Comparison of ENCODE assay signal across 1 cellular context in the genomic region with DNA sequence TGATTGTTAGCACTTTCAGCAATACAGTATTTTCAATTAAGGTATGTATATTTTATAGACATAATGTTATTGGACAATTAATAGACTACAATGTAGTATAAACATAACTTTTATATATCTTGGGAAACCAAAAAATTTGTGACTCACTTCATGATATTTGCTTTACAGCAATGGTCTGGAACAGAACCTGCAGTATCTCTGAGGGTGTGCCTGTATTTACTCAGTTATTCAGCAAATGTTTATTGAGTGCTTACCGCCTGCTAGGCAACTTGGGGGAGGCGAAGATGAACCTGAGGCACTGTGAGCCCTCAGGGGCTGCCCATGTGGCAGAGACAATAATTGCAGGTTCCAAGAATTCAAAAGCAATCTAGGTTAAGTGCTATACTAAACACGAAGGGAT.
TF ChIP-seq lines count a peak whose summit lies in the region.

No MANE protein-coding gene starts in this region.

TF ChIP-seq in GM23338, 12 proteins besides CTCF, POLR2A, EP300 and RAD21 (continued from another document):
- TF ChIP-seq, protein P1, sequence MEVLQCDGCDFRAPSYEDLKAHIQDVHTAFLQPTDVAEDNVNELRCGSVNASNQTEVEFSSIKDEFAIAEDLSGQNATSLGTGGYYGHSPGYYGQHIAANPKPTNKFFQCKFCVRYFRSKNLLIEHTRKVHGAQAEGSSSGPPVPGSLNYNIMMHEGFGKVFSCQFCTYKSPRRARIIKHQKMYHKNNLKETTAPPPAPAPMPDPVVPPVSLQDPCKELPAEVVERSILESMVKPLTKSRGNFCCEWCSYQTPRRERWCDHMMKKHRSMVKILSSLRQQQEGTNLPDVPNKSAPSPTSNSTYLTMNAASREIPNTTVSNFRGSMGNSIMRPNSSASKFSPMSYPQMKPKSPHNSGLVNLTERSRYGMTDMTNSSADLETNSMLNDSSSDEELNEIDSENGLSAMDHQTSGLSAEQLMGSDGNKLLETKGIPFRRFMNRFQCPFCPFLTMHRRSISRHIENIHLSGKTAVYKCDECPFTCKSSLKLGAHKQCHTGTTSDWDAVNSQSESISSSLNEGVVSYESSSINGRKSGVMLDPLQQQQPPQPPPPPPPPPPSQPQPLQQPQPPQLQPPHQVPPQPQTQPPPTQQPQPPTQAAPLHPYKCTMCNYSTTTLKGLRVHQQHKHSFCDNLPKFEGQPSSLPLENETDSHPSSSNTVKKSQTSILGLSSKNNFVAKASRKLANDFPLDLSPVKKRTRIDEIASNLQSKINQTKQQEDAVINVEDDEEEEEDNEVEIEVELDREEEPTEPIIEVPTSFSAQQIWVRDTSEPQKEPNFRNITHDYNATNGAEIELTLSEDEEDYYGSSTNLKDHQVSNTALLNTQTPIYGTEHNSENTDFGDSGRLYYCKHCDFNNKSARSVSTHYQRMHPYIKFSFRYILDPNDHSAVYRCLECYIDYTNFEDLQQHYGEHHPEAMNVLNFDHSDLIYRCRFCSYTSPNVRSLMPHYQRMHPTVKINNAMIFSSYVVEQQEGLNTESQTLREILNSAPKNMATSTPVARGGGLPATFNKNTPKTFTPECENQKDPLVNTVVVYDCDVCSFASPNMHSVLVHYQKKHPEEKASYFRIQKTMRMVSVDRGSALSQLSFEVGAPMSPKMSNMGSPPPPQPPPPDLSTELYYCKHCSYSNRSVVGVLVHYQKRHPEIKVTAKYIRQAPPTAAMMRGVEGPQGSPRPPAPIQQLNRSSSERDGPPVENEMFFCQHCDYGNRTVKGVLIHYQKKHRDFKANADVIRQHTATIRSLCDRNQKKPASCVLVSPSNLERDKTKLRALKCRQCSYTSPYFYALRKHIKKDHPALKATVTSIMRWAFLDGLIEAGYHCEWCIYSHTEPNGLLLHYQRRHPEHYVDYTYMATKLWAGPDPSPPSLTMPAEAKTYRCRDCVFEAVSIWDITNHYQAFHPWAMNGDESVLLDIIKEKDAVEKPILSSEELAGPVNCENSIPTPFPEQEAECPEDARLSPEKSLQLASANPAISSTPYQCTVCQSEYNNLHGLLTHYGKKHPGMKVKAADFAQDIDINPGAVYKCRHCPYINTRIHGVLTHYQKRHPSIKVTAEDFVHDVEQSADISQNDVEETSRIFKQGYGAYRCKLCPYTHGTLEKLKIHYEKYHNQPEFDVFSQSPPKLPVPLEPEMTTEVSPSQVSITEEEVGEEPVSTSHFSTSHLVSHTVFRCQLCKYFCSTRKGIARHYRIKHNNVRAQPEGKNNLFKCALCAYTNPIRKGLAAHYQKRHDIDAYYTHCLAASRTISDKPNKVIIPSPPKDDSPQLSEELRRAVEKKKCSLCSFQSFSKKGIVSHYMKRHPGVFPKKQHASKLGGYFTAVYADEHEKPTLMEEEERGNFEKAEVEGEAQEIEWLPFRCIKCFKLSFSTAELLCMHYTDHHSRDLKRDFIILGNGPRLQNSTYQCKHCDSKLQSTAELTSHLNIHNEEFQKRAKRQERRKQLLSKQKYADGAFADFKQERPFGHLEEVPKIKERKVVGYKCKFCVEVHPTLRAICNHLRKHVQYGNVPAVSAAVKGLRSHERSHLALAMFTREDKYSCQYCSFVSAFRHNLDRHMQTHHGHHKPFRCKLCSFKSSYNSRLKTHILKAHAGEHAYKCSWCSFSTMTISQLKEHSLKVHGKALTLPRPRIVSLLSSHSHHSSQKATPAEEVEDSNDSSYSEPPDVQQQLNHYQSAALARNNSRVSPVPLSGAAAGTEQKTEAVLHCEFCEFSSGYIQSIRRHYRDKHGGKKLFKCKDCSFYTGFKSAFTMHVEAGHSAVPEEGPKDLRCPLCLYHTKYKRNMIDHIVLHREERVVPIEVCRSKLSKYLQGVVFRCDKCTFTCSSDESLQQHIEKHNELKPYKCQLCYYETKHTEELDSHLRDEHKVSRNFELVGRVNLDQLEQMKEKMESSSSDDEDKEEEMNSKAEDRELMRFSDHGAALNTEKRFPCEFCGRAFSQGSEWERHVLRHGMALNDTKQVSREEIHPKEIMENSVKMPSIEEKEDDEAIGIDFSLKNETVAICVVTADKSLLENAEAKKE (CRISPR knock-in tag; IDR thresholded peaks at IDR 0.05): no peak
- TF ChIP-seq ZNF331 (CRISPR knock-in tag; IDR thresholded peaks at IDR 0.05; ENCODE audit: low read depth): no peak
- no peak for TF ChIP-seq REST (IDR thresholded peaks at IDR 0.05; ENCODE audit: unreplicated experiment)
- no peak for TF ChIP-seq NANOG (IDR thresholded peaks at IDR 0.05; ENCODE audit: borderline replicate concordance)
- no peak for TF ChIP-seq JUNB (IDR thresholded peaks at IDR 0.05; ENCODE audit: unreplicated experiment)
- no peak for TF ChIP-seq POLR2AphosphoS5 (IDR thresholded peaks at IDR 0.05; ENCODE audit: low read depth)
